ENCODE assay signal across 1 cellular context in genomic region chr6:44245912-44246662, GRCh38.
TF ChIP-seq lines count a peak whose summit lies in the region.

No MANE protein-coding gene starts in this region.

TF ChIP-seq in HepG2, 621 proteins besides CTCF, POLR2A, EP300 and RAD21 (continued from another document and continues in another):
- TF ChIP-seq MTERF4 (CRISPR knock-in tag; IDR thresholded peaks at IDR 0.05): peak; percentile 75
- peak; percentile 98 for TF ChIP-seq ZNF784 (CRISPR knock-in tag; IDR thresholded peaks at IDR 0.05; ENCODE audit: borderline replicate concordance)
- peak; percentile 96 for TF ChIP-seq RBM39 (IDR thresholded peaks at IDR 0.05; ENCODE audit: low read depth, low read length, poor library complexity, severe bottlenecking)
- TF ChIP-seq SMARCC2 (IDR thresholded peaks at IDR 0.05): no peak
- no peak for TF ChIP-seq ZFP62 (CRISPR knock-in tag; IDR thresholded peaks at IDR 0.05)
- peak; percentile 61; the same call in 1 of the 2 replicates for TF ChIP-seq ZBTB38 (CRISPR knock-in tag; IDR thresholded peaks at IDR 0.05)
- peak; percentile 87; the same call in 1 of the 2 replicates for TF ChIP-seq ZNF354B (CRISPR knock-in tag; IDR thresholded peaks at IDR 0.05)
- TF ChIP-seq CSRNP1 (CRISPR knock-in tag; IDR thresholded peaks at IDR 0.05): peak; percentile 80; the same call in 1 of the 2 replicates
- peak; percentile 11 for TF ChIP-seq MED8 (CRISPR knock-in tag; IDR thresholded peaks at IDR 0.05; ENCODE audit: insufficient replicate concordance)
- TF ChIP-seq NR0B2 (CRISPR knock-in tag; IDR thresholded peaks at IDR 0.05): peak; percentile 89
- no peak for TF ChIP-seq PRPF4 (IDR thresholded peaks at IDR 0.05; ENCODE audit: low read depth, low read length, poor library complexity, severe bottlenecking)
- 0 out of 2 replicates have a peak, but pooled peaks have one; percentile 20 for TF ChIP-seq ELK4 (CRISPR knock-in tag; IDR thresholded peaks at IDR 0.05; ENCODE audit: borderline replicate concordance)
- no peak for TF ChIP-seq E2F5 (CRISPR knock-in tag; conservative IDR thresholded peaks at IDR 0.05)
- peak; percentile 81 for TF ChIP-seq ZSCAN25 (CRISPR knock-in tag; IDR thresholded peaks at IDR 0.05)
- peak; percentile 19; the same call in 1 of the 2 replicates for TF ChIP-seq ZNF891 (CRISPR knock-in tag; IDR thresholded peaks at IDR 0.05)
- peak; percentile 70 for TF ChIP-seq IKZF5 (CRISPR knock-in tag; IDR thresholded peaks at IDR 0.05)
- TF ChIP-seq SIX4 (CRISPR knock-in tag; IDR thresholded peaks at IDR 0.05): no peak
- TF ChIP-seq MED13 (CRISPR knock-in tag; IDR thresholded peaks at IDR 0.05): peak; percentile 85
- peak; percentile 60 for TF ChIP-seq ARID3A (IDR thresholded peaks at IDR 0.05; ENCODE audit: low read depth, low read length)
- TF ChIP-seq HNRNPH1 (optimal IDR thresholded peaks at IDR 0.05; ENCODE audit: low read depth, low read length): no peak
- no peak for TF ChIP-seq ZNF549 (CRISPR knock-in tag; IDR thresholded peaks at IDR 0.05)
- no peak for TF ChIP-seq ATAD3A (CRISPR knock-in tag; IDR thresholded peaks at IDR 0.05)
- no peak; the same call in 1 of the 2 replicates for TF ChIP-seq ZNF460 (CRISPR knock-in tag; IDR thresholded peaks at IDR 0.05; ENCODE audit: borderline replicate concordance)
- TF ChIP-seq TERF1 (CRISPR knock-in tag; IDR thresholded peaks at IDR 0.05): no peak
- peak; percentile 97 for TF ChIP-seq ZNF547 (CRISPR knock-in tag; IDR thresholded peaks at IDR 0.05)
- no peak for TF ChIP-seq NR3C1 (CRISPR knock-in tag; IDR thresholded peaks at IDR 0.05)
- no peak for TF ChIP-seq CEBPZ (IDR thresholded peaks at IDR 0.05; ENCODE audit: low read length)
- peak; percentile 85 for TF ChIP-seq IKZF4 (CRISPR knock-in tag; IDR thresholded peaks at IDR 0.05; ENCODE audit: borderline replicate concordance, low read depth, not compliant biosample characterization)
- TF ChIP-seq NCOA2 (CRISPR knock-in tag; IDR thresholded peaks at IDR 0.05): no peak; the same call in 1 of the 2 replicates
- TF ChIP-seq ZNF33B (CRISPR knock-in tag; IDR thresholded peaks at IDR 0.05): peak; percentile 97
- no peak for TF ChIP-seq IRF1 (CRISPR knock-in tag; IDR thresholded peaks at IDR 0.05; ENCODE audit: low read depth)
- TF ChIP-seq PRDM4 (CRISPR knock-in tag; IDR thresholded peaks at IDR 0.05; ENCODE audit: borderline replicate concordance): no peak; the same call in 1 of the 2 replicates
- TF ChIP-seq EEA1 (CRISPR knock-in tag; IDR thresholded peaks at IDR 0.05; ENCODE audit: borderline replicate concordance): 0 out of 2 replicates have a peak, but pooled peaks have one; percentile 88
- no peak for TF ChIP-seq ZNF570 (CRISPR knock-in tag; IDR thresholded peaks at IDR 0.05; ENCODE audit: borderline replicate concordance)
- TF ChIP-seq ZBTB42 (CRISPR knock-in tag; IDR thresholded peaks at IDR 0.05): 0 out of 2 replicates have a peak, but pooled peaks have one; percentile 33
- 0 out of 2 replicates have a peak, but pooled peaks have one; percentile 8 for TF ChIP-seq ZXDC (CRISPR knock-in tag; IDR thresholded peaks at IDR 0.05)
- TF ChIP-seq RORA (CRISPR knock-in tag; IDR thresholded peaks at IDR 0.05): no peak
- TF ChIP-seq ZNF773 (CRISPR knock-in tag; IDR thresholded peaks at IDR 0.05; ENCODE audit: borderline replicate concordance): 0 out of 2 replicates have a peak, but pooled peaks have one; percentile 27
